33 cellular contexts compared by ENCODE assay signal in the genomic region with DNA sequence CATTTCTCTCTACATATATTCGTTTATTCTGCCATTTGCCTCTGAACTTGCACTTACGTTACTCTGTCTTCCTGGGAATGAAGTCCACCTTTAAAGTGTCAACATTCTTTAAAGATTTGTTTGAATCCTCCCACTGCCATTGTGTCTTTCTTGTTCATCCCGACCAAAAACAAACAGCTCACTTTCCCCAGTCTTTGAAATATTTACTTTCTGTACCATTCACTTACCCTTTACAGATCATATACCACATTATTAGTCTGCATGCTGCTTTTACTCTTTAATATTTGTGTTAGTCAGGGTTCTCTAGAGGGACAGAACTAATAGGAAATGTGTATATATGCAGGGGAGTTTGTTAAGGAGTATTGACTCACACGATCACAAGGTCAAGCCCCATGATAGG.
"Had no signal": no experiment of that assay in that cellular context is flagged by ENCODE, and none has a peak within 500 bp of the region (broad histone marks: within the 10 kb centered on the region; RNA-seq: fewer than 3 reads in every experiment).

No MANE protein-coding gene starts in this region.

- FAIRE-seq: astrocyte, TTC549 had no signal

- DNase-seq: activated B cell treated with CpG ODN at 0.5 μM for 24 hours; activated CD4-positive, alpha-beta memory T cell treated with anti-CD3 and anti-CD28 coated beads for 36 hours; activated CD4-positive, alpha-beta T cell treated with anti-CD3 and anti-CD28 coated beads for 4 hours; activated CD4-positive, alpha-beta T cell treated with anti-CD3 and anti-CD28 coated beads, Interleukin-2, amount 10 ng/mL, durations not matched to agents 24 days and 14 days; activated CD4-positive, alpha-beta T cell treated with anti-CD3 and anti-CD28 coated beads, Interleukin-2, amount 50 U/mL, for 1 hour; activated CD4-positive, alpha-beta T cell treated with anti-CD3 and anti-CD28 coated beads, Interleukin-2, amount 50 U/mL, for 4 hours; activated CD4-positive, CD25-positive, alpha-beta regulatory T cell treated with anti-CD3 and anti-CD28 coated beads, Interleukin-2, amount 50 U/mL, for 72 hours; activated CD8-positive, alpha-beta memory T cell treated with anti-CD3 and anti-CD28 coated beads, Interleukin-2, amount 50 U/mL, for 4 hours; activated CD8-positive, alpha-beta T cell treated with anti-CD3 and anti-CD28 coated beads for 36 hours; activated effector memory CD4-positive, alpha-beta T cell treated with anti-CD3 and anti-CD28 coated beads, Interleukin-2, amount 50 U/mL, for 16 hours; activated gamma-delta T cell treated with Interleukin-2 at 50 U/mL for 16 hours; activated naive CD4-positive, alpha-beta T cell; activated naive CD4-positive, alpha-beta T cell treated with anti-CD3 and anti-CD28 coated beads for 36 hours; activated naive CD4-positive, alpha-beta T cell treated with anti-CD3 and anti-CD28 coated beads, Interleukin-2, amount 50 U/mL, for 16 hours; activated naive CD8-positive, alpha-beta T cell treated with anti-CD3 and anti-CD28 coated beads for 36 hours; activated T-cell treated with anti-CD3 and anti-CD28 coated beads for 4 hours; activated T-cell treated with anti-CD3 and anti-CD28 coated beads, Interleukin-2, amount 50 U/mL, for 1 hour; activated T-cell treated with anti-CD3 and anti-CD28 coated beads, Interleukin-2, amount 50 U/mL, for 4 hours; activated T-cell treated with anti-CD3 and anti-CD28 coated beads, Interleukin-2, amount 50 U/mL, for 72 hours; aorta; body of pancreas; brain microvascular endothelial cell; central memory CD4-positive, alpha-beta T cell; SW 1271; T-helper 1 cell; T-helper 2 cell; T-helper 9 cell had no signal

- H3K4me1 ChIP-seq: adrenal gland, body of pancreas, breast epithelium had no signal

- H3K27ac ChIP-seq: adrenal gland, body of pancreas, brain microvascular endothelial cell, breast epithelium, VCaP had no signal

- H3K36me3 ChIP-seq: adrenal gland, brain microvascular endothelial cell, breast epithelium had no signal

- ATAC-seq: activated CD8-positive, alpha-beta T cell treated with anti-CD3 and anti-CD28 coated beads for 36 hours; activated naive CD4-positive, alpha-beta T cell treated with anti-CD3 and anti-CD28 coated beads, Interleukin-2, amount 50 U/mL, for 72 hours; activated T-cell treated with anti-CD3 and anti-CD28 coated beads, Interleukin-2, amount 50 U/mL, for 4 hours; activated T-cell treated with anti-CD3 and anti-CD28 coated beads, Interleukin-2, amount 50 U/mL, for 72 hours; body of pancreas had no signal

- H3K9me3 ChIP-seq: adrenal gland, body of pancreas, breast epithelium had no signal

- H3K4me3 ChIP-seq: adrenal gland, body of pancreas, breast epithelium had no signal

- H3K27me3 ChIP-seq: adrenal gland, body of pancreas, brain microvascular endothelial cell, breast epithelium had no signal
